Comparison of ENCODE assay signal across 1 cellular context in the genomic region with DNA sequence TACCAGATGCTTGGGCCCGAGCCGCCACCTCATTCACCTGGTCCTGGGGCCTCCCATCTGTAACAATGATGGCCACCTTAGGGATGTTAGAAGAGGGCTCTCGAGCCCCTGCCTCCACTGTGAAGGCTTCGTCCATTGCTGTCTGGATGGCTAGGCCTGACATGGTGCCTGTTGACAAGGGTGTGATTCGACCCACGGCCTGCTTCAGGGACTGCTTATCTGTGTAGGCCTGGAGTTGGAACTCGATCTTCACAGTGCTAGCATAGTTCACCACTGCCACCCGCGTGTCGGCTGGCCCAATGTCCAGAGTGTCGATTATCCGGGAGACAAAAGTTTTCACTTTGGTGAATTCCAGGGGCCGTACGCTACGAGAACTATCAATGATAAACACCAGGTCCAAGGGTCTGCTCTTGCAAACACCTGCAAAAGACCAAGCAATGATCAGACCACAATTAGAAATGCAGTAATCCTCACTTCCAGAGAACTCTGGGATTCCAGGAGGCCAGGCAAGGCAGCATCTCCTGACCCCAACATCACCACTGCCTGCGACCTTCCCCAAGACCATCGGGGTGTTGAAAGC.
TF ChIP-seq lines count a peak whose summit lies in the region.

No MANE protein-coding gene starts in this region.

TF ChIP-seq in HepG2, 621 proteins besides CTCF, POLR2A, EP300 and RAD21 (continued from another document and continues in another):
- TF ChIP-seq, protein P1, sequence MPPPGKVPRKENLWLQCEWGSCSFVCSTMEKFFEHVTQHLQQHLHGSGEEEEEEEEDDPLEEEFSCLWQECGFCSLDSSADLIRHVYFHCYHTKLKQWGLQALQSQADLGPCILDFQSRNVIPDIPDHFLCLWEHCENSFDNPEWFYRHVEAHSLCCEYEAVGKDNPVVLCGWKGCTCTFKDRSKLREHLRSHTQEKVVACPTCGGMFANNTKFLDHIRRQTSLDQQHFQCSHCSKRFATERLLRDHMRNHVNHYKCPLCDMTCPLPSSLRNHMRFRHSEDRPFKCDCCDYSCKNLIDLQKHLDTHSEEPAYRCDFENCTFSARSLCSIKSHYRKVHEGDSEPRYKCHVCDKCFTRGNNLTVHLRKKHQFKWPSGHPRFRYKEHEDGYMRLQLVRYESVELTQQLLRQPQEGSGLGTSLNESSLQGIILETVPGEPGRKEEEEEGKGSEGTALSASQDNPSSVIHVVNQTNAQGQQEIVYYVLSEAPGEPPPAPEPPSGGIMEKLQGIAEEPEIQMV (CRISPR knock-in tag; IDR thresholded peaks at IDR 0.05; ENCODE audit: low read depth) = no peak
- TF ChIP-seq ARNT (IDR thresholded peaks at IDR 0.05) = no peak
- peak; percentile 39; the same call in 1 of the 2 replicates for TF ChIP-seq ZBTB33 (CRISPR knock-in tag; IDR thresholded peaks at IDR 0.05)
- TF ChIP-seq ZFP37 (CRISPR knock-in tag; IDR thresholded peaks at IDR 0.05; ENCODE audit: borderline replicate concordance) = no peak
- TF ChIP-seq, protein P2, sequence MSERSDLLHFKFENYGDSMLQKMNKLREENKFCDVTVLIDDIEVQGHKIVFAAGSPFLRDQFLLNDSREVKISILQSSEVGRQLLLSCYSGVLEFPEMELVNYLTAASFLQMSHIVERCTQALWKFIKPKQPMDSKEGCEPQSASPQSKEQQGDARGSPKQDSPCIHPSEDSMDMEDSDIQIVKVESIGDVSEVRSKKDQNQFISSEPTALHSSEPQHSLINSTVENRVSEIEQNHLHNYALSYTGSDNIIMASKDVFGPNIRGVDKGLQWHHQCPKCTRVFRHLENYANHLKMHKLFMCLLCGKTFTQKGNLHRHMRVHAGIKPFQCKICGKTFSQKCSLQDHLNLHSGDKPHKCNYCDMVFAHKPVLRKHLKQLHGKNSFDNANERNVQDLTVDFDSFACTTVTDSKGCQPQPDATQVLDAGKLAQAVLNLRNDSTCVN (CRISPR knock-in tag; IDR thresholded peaks at IDR 0.05; ENCODE audit: borderline replicate concordance) = no peak
- no peak for TF ChIP-seq POLR2G (IDR thresholded peaks at IDR 0.05; ENCODE audit: low read depth, low read length)
- no peak for TF ChIP-seq GLI4 (CRISPR knock-in tag; IDR thresholded peaks at IDR 0.05; ENCODE audit: borderline replicate concordance)
- 0 out of 2 replicates have a peak, but pooled peaks have one; percentile 57 for TF ChIP-seq HOXA3 (CRISPR knock-in tag; IDR thresholded peaks at IDR 0.05)
- TF ChIP-seq ZNF672 (CRISPR knock-in tag; IDR thresholded peaks at IDR 0.05) = no peak
- TF ChIP-seq, protein P3, sequence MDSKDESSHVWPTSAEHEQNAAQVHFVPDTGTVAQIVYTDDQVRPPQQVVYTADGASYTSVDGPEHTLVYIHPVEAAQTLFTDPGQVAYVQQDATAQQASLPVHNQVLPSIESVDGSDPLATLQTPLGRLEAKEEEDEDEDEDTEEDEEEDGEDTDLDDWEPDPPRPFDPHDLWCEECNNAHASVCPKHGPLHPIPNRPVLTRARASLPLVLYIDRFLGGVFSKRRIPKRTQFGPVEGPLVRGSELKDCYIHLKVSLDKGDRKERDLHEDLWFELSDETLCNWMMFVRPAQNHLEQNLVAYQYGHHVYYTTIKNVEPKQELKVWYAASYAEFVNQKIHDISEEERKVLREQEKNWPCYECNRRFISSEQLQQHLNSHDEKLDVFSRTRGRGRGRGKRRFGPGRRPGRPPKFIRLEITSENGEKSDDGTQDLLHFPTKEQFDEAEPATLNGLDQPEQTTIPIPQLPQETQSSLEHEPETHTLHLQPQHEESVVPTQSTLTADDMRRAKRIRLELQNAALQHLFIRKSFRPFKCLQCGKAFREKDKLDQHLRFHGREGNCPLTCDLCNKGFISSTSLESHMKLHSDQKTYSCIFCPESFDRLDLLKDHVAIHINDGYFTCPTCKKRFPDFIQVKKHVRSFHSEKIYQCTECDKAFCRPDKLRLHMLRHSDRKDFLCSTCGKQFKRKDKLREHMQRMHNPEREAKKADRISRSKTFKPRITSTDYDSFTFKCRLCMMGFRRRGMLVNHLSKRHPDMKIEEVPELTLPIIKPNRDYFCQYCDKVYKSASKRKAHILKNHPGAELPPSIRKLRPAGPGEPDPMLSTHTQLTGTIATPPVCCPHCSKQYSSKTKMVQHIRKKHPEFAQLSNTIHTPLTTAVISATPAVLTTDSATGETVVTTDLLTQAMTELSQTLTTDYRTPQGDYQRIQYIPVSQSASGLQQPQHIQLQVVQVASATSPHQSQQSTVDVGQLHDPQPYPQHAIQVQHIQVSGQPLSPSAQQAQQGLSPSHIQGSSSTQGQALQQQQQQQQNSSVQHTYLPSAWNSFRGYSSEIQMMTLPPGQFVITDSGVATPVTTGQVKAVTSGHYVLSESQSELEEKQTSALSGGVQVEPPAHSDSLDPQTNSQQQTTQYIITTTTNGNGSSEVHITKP (CRISPR knock-in tag; IDR thresholded peaks at IDR 0.05; ENCODE audit: low read depth) = no peak
- 0 out of 2 replicates have a peak, but pooled peaks have one; percentile 21 for TF ChIP-seq ZMYM2 (CRISPR knock-in tag; IDR thresholded peaks at IDR 0.05)
- TF ChIP-seq ZNF792 (CRISPR knock-in tag; IDR thresholded peaks at IDR 0.05) = no peak
- TF ChIP-seq EHMT2 (IDR thresholded peaks at IDR 0.05; ENCODE audit: borderline replicate concordance, low read depth, low read length) = peak; percentile 41; the same call in 1 of the 2 replicates
- TF ChIP-seq ZNF850 (CRISPR knock-in tag; conservative IDR thresholded peaks at IDR 0.05) = no peak
- peak; percentile 99 for TF ChIP-seq ZBTB38 (CRISPR knock-in tag; IDR thresholded peaks at IDR 0.05)
- 0 out of 2 replicates have a peak, but pooled peaks have one; percentile 22 for TF ChIP-seq BRD4 (CRISPR knock-in tag; IDR thresholded peaks at IDR 0.05)
- TF ChIP-seq, protein P4, sequence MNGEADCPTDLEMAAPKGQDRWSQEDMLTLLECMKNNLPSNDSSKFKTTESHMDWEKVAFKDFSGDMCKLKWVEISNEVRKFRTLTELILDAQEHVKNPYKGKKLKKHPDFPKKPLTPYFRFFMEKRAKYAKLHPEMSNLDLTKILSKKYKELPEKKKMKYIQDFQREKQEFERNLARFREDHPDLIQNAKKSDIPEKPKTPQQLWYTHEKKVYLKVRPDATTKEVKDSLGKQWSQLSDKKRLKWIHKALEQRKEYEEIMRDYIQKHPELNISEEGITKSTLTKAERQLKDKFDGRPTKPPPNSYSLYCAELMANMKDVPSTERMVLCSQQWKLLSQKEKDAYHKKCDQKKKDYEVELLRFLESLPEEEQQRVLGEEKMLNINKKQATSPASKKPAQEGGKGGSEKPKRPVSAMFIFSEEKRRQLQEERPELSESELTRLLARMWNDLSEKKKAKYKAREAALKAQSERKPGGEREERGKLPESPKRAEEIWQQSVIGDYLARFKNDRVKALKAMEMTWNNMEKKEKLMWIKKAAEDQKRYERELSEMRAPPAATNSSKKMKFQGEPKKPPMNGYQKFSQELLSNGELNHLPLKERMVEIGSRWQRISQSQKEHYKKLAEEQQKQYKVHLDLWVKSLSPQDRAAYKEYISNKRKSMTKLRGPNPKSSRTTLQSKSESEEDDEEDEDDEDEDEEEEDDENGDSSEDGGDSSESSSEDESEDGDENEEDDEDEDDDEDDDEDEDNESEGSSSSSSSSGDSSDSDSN (CRISPR knock-in tag; IDR thresholded peaks at IDR 0.05) = peak; percentile 35; the same call in 1 of the 2 replicates
- no peak for TF ChIP-seq ZBTB14 (CRISPR knock-in tag; IDR thresholded peaks at IDR 0.05)
- TF ChIP-seq ZNF687 (CRISPR knock-in tag; IDR thresholded peaks at IDR 0.05) = peak; percentile 96
- TF ChIP-seq HDAC6 (IDR thresholded peaks at IDR 0.05; ENCODE audit: low read depth, low read length) = no peak
- TF ChIP-seq, protein P5, sequence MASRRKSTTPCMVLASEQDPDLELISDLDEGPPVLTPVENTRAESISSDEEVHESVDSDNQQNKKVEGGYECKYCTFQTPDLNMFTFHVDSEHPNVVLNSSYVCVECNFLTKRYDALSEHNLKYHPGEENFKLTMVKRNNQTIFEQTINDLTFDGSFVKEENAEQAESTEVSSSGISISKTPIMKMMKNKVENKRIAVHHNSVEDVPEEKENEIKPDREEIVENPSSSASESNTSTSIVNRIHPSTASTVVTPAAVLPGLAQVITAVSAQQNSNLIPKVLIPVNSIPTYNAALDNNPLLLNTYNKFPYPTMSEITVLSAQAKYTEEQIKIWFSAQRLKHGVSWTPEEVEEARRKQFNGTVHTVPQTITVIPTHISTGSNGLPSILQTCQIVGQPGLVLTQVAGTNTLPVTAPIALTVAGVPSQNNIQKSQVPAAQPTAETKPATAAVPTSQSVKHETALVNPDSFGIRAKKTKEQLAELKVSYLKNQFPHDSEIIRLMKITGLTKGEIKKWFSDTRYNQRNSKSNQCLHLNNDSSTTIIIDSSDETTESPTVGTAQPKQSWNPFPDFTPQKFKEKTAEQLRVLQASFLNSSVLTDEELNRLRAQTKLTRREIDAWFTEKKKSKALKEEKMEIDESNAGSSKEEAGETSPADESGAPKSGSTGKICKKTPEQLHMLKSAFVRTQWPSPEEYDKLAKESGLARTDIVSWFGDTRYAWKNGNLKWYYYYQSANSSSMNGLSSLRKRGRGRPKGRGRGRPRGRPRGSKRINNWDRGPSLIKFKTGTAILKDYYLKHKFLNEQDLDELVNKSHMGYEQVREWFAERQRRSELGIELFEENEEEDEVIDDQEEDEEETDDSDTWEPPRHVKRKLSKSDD (CRISPR knock-in tag; IDR thresholded peaks at IDR 0.05; ENCODE audit: low read depth) = 0 out of 2 replicates have a peak, but pooled peaks have one; percentile 9
- TF ChIP-seq ZMYM4 (CRISPR knock-in tag; IDR thresholded peaks at IDR 0.05) = no peak; the same call in 1 of the 2 replicates
- TF ChIP-seq TFAP4 (IDR thresholded peaks at IDR 0.05; ENCODE audit: borderline replicate concordance, low read depth) = no peak
- TF ChIP-seq, protein P6, sequence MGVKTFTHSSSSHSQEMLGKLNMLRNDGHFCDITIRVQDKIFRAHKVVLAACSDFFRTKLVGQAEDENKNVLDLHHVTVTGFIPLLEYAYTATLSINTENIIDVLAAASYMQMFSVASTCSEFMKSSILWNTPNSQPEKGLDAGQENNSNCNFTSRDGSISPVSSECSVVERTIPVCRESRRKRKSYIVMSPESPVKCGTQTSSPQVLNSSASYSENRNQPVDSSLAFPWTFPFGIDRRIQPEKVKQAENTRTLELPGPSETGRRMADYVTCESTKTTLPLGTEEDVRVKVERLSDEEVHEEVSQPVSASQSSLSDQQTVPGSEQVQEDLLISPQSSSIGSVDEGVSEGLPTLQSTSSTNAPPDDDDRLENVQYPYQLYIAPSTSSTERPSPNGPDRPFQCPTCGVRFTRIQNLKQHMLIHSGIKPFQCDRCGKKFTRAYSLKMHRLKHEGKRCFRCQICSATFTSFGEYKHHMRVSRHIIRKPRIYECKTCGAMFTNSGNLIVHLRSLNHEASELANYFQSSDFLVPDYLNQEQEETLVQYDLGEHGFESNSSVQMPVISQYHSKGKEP (CRISPR knock-in tag; IDR thresholded peaks at IDR 0.05) = no peak
